1 cellular context compared by ENCODE assay signal in the genomic region with DNA sequence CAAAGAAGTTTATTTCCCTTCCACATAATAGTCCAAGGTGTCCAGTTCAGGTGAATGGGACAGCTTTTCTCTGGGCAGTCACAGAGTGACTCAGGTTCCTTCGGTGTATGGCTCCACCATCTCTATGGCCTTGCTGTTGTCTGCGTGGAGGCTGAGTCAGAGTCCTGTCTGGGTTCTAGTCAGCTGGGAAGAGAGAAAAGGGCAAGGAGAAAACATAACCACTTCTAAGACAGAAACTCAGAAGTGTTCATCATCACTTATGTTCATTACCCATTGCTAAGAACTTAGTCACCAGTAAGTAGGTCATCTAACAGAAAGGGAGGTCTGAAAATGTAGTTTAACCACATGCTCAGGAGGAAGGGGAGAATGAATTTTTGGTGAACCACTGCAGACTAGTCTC.
TF ChIP-seq lines count a peak whose summit lies in the region.

No MANE protein-coding gene starts in this region.

TF ChIP-seq in K562, 482 proteins besides CTCF, POLR2A, EP300 and RAD21 (continued from another document):
- TF ChIP-seq, protein P1, sequence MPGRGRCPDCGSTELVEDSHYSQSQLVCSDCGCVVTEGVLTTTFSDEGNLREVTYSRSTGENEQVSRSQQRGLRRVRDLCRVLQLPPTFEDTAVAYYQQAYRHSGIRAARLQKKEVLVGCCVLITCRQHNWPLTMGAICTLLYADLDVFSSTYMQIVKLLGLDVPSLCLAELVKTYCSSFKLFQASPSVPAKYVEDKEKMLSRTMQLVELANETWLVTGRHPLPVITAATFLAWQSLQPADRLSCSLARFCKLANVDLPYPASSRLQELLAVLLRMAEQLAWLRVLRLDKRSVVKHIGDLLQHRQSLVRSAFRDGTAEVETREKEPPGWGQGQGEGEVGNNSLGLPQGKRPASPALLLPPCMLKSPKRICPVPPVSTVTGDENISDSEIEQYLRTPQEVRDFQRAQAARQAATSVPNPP (IDR thresholded peaks at IDR 0.05; ENCODE audit: borderline replicate concordance, insufficient read depth, insufficient read length), result no peak
- TF ChIP-seq, protein P2, sequence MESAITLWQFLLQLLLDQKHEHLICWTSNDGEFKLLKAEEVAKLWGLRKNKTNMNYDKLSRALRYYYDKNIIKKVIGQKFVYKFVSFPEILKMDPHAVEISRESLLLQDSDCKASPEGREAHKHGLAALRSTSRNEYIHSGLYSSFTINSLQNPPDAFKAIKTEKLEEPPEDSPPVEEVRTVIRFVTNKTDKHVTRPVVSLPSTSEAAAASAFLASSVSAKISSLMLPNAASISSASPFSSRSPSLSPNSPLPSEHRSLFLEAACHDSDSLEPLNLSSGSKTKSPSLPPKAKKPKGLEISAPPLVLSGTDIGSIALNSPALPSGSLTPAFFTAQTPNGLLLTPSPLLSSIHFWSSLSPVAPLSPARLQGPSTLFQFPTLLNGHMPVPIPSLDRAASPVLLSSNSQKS (CRISPR knock-in tag; IDR thresholded peaks at IDR 0.05), result no peak
- no peak for TF ChIP-seq HNRNPK (IDR thresholded peaks at IDR 0.05; ENCODE audit: low read depth, low read length, poor library complexity, severe bottlenecking)
- no peak for TF ChIP-seq DACH1 (IDR thresholded peaks at IDR 0.05; ENCODE audit: partially characterized antibody)
- no peak for TF ChIP-seq JUN (IDR thresholded peaks at IDR 0.05; ENCODE audit: borderline replicate concordance, low read depth, low read length)
- TF ChIP-seq JUN (CRISPR knock-in tag; IDR thresholded peaks at IDR 0.05; ENCODE audit: borderline replicate concordance), result no peak
- no peak for TF ChIP-seq KDM5B (IDR thresholded peaks at IDR 0.05; ENCODE audit: insufficient replicate concordance, low read depth, low read length)
- no peak for TF ChIP-seq EZH2 (IDR thresholded peaks at IDR 0.05; ENCODE audit: borderline replicate concordance, low read depth, low read length)
- TF ChIP-seq, protein P3, sequence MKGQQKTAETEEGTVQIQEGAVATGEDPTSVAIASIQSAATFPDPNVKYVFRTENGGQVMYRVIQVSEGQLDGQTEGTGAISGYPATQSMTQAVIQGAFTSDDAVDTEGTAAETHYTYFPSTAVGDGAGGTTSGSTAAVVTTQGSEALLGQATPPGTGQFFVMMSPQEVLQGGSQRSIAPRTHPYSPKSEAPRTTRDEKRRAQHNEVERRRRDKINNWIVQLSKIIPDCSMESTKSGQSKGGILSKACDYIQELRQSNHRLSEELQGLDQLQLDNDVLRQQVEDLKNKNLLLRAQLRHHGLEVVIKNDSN (CRISPR knock-in tag; IDR thresholded peaks at IDR 0.05), result no peak
- TF ChIP-seq, protein P4, sequence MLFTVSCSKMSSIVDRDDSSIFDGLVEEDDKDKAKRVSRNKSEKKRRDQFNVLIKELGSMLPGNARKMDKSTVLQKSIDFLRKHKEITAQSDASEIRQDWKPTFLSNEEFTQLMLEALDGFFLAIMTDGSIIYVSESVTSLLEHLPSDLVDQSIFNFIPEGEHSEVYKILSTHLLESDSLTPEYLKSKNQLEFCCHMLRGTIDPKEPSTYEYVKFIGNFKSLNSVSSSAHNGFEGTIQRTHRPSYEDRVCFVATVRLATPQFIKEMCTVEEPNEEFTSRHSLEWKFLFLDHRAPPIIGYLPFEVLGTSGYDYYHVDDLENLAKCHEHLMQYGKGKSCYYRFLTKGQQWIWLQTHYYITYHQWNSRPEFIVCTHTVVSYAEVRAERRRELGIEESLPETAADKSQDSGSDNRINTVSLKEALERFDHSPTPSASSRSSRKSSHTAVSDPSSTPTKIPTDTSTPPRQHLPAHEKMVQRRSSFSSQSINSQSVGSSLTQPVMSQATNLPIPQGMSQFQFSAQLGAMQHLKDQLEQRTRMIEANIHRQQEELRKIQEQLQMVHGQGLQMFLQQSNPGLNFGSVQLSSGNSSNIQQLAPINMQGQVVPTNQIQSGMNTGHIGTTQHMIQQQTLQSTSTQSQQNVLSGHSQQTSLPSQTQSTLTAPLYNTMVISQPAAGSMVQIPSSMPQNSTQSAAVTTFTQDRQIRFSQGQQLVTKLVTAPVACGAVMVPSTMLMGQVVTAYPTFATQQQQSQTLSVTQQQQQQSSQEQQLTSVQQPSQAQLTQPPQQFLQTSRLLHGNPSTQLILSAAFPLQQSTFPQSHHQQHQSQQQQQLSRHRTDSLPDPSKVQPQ (CRISPR knock-in tag; IDR thresholded peaks at IDR 0.05; ENCODE audit: borderline replicate concordance), result no peak
- no peak for TF ChIP-seq RAD51 (IDR thresholded peaks at IDR 0.05; ENCODE audit: borderline replicate concordance, low read depth)
TF ChIP-seq in K562: peak in this region for 0.
